ENCODE assay signal across 1 cellular context in the genomic region with DNA sequence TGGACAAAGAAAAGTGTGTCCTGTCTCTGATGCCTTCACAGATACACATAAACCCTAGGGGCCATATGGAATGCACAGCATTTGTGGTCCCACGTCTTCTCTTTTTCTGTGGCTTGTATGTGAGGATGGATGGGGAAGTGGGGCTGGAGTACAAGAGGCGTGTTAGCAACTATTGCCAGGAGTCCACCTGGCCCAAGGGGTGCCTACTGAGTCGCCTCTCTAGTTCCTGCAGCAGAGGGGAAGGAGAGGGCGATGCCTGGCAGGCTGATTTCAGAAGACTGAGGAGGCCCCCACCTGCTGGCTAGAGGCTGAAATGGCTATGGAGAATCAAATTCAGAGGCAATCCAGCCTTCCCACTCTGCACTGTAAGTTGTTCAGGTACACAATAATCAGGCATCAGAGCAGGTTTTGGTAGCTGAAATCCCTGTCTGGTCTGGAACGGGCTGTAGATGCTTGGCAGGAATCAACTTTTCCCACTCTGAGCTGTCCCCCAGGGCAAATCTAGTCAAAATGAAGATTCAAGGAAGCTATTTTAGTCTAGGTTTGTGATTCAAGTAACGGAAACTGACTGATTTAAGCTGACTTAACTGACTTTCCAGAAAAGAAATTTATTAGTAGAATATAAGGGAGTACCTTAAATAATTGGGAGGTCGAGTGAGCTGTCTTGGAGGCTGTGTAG.
TF ChIP-seq lines count a peak whose summit lies in the region.

No MANE protein-coding gene starts in this region.

TF ChIP-seq in endothelial cell of umbilical vein, 7 proteins besides CTCF, POLR2A, EP300 and RAD21:
- TF ChIP-seq MYC (IDR thresholded peaks at IDR 0.05; ENCODE audit: low read depth, low read length) (no peak), MAX (IDR thresholded peaks at IDR 0.05; ENCODE audit: insufficient read depth, insufficient read length) (no peak), GATA2 (IDR thresholded peaks at IDR 0.05; ENCODE audit: insufficient read depth, insufficient read length, low read depth, low read length) (no peak), POLR2AphosphoS5 (IDR thresholded peaks at IDR 0.05; ENCODE audit: insufficient read depth, low read depth, low read length) (no peak), EZH2 (IDR thresholded peaks at IDR 0.05; ENCODE audit: borderline replicate concordance, low read depth, low read length, severe bottlenecking) (no peak), FOS (IDR thresholded peaks at IDR 0.05; ENCODE audit: borderline replicate concordance, insufficient read depth, low read length) (no peak), JUN (IDR thresholded peaks at IDR 0.05; ENCODE audit: borderline replicate concordance, insufficient read depth, insufficient read length, low read depth) (no peak)
